Comparison of ENCODE assay signal across 1 cellular context in the genomic region with DNA sequence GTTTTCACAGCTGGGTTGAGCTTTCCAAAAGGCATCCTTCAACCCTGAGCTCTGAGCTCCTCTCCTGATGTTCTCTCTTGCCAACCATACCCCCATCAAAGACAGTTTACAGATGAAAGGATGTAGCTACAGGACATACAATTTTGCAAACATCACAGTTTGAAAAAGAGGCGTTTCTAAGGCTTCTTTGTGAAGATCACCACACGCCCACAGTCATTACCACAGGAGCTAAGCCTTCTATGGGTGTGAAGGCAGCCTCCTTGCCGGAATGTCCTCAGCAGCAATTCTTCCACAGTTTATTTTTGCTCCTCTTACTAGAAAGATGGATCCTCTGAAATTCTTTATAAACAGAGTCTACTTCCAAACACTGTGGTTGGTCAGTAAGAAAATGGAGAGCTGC.
TF ChIP-seq lines count a peak whose summit lies in the region.

No MANE protein-coding gene starts in this region.

TF ChIP-seq in HepG2, 621 proteins besides CTCF, POLR2A, EP300 and RAD21:
- TF ChIP-seq, protein P1, sequence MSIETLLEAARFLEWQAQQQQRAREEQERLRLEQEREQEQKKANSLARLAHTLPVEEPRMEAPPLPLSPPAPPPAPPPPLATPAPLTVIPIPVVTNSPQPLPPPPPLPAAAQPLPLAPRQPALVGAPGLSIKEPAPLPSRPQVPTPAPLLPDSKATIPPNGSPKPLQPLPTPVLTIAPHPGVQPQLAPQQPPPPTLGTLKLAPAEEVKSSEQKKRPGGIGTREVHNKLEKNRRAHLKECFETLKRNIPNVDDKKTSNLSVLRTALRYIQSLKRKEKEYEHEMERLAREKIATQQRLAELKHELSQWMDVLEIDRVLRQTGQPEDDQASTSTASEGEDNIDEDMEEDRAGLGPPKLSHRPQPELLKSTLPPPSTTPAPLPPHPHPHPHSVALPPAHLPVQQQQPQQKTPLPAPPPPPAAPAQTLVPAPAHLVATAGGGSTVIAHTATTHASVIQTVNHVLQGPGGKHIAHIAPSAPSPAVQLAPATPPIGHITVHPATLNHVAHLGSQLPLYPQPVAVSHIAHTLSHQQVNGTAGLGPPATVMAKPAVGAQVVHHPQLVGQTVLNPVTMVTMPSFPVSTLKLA (IDR thresholded peaks at IDR 0.05), result no peak
- TF ChIP-seq ZNF275 (CRISPR knock-in tag; IDR thresholded peaks at IDR 0.05; ENCODE audit: borderline replicate concordance) (no peak), ZNF34 (CRISPR knock-in tag; IDR thresholded peaks at IDR 0.05; ENCODE audit: borderline replicate concordance) (no peak), NFE2L2 (IDR thresholded peaks at IDR 0.05; ENCODE audit: low read length) (no peak), ZIK1 (CRISPR knock-in tag; IDR thresholded peaks at IDR 0.05; ENCODE audit: borderline replicate concordance, low read depth) (no peak)
